Comparison of ENCODE assay signal across 14 cellular contexts in genomic region chr17:16979237-16979823, GRCh38. TPM values are rescaled to one million over a fixed set of nuclear protein-coding genes. Genes with fewer than 3 reads are reported as not detected.
A peak's percentile ranks its signal among the peaks of the same experiment; 100 is the strongest.
DNase-seq lines count a peak whose midpoint lies in the region; ATAC-seq, FAIRE-seq and TF ChIP-seq lines count a peak whose summit lies in the region.
"Not testable (repeated sequence)": the region's sequence is repeated elsewhere in the genome, so short reads cannot be mapped to it uniquely, and the experiment has no call there.
"Had no signal": no experiment of that assay in that cellular context is flagged by ENCODE, and none has a peak within 500 bp of the region (broad histone marks: within the 10 kb centered on the region; RNA-seq: fewer than 3 reads in every experiment).

No MANE protein-coding gene starts in this region.

- not testable (repeated sequence) for H3K4me3 ChIP-seq in MM.1S (ENCODE audit: low read length); OCI-LY7 (ENCODE audit: low read depth, low read length, poor library complexity, severe bottlenecking); GM12878

- CTCF ChIA-PET in OCI-LY7 (lab: Charles Lee; ENCODE audit: unreplicated experiment) = interaction anchor here (2.0 kb wide), 1 partner anchor 9 kb away, joined by 4 read pairs; no protein-coding TSS in a partner anchor
- CTCF ChIA-PET in GM12878 (lab: Yijun Ruan, JAX) = interaction anchor here (6.4 to 19.5 kb wide), 2 partner anchors 11 to 13 kb away, joined by 72 to 361 read pairs; no protein-coding TSS in a partner anchor

- not testable (repeated sequence) for TF ChIP-seq RAD21 in GM12878 (IDR thresholded peaks at IDR 0.05; ENCODE audit: insufficient read depth, low read depth, low read length)

- not testable (repeated sequence) for H3K9me3 Mint-ChIP-seq in stimulated activated naive B cell treated with anti-CD40 and anti-IgM and Interleukin-4, amounts not matched to agents 10 μg/mL and 1 μg/mL and 100 μg/mL, for 72 hours

- RAD21 ChIA-PET in GM12878 (lab: Charles Lee; ENCODE audit: unreplicated experiment) = interaction anchor here (22.6 to 30.7 kb wide), 2 partner anchors 5 to 12 kb away, joined by 913 read pairs; partner anchors contain the start of gene TNFRSF13B

- H3K36me3 ChIP-seq in MM.1S (replicated peaks; ENCODE audit: insufficient read depth, low read length); OCI-LY7 (ENCODE audit: insufficient read depth, low read length); GM12878 (ENCODE audit: control insufficient read depth in 2 of 2, insufficient read depth in 2 of 2, low read length in 1 of 2): not testable (repeated sequence)

- intact Hi-C loops in OCI-LY7 (cut with micrococcal nuclease; ENCODE audit: unreplicated experiment); GM12878 (cut with micrococcal nuclease; ENCODE audit: unreplicated experiment): not testable (repeated sequence)

- TF ChIP-seq POLR2A in GM12878 (IDR thresholded peaks at IDR 0.05; ENCODE audit: low read depth, low read length) = not testable (repeated sequence)

- peak overlapping the region; percentile 82; the same call in 1 of the 2 replicates for H3K27ac ChIP-seq in MM.1S (ENCODE audit: low read length)
- not testable (repeated sequence) for H3K27ac ChIP-seq in OCI-LY7 (ENCODE audit: low read depth, low read length, poor library complexity, severe bottlenecking)
- peak overlapping the region; percentile 92 for H3K27ac ChIP-seq in GM12878 (ENCODE audit: control insufficient read depth, insufficient read depth)

- 1% methylated on average over 6 of the region's 6 CpGs for WGBS in GM12878 (ENCODE audit: insufficient coverage, insufficient replicate concordance, low lambda C conversion rate, missing lambda C conversion rate)

- H2AFZ ChIP-seq in MM.1S (ENCODE audit: low read length); OCI-LY7 (ENCODE audit: low read length); GM12878 (ENCODE audit: control insufficient read depth, low read depth, low read length): not testable (repeated sequence)

- peak; percentile 96 for FAIRE-seq in GM18507 (lab: Jason Lieb, UNC)
- not testable (repeated sequence) for FAIRE-seq in GM12878 (lab: Jason Lieb, UNC)

- not testable (repeated sequence) for TF ChIP-seq CTCF in MM.1S (IDR thresholded peaks at IDR 0.05; ENCODE audit: low read length); OCI-LY7 (conservative IDR thresholded peaks at IDR 0.05; ENCODE audit: low read length); GM12878 (IDR thresholded peaks at IDR 0.05 in 2 of 3, conservative IDR thresholded peaks at IDR 0.05 in 1 of 3; ENCODE audit: control insufficient read depth in 2 of 3, extremely low read depth in 1 of 3, insufficient read depth in 1 of 3, low read depth in 3 of 3, low read length in 3 of 3)

- not testable (repeated sequence) for H3K27me3 ChIP-seq in MM.1S (replicated peaks; ENCODE audit: insufficient read depth, low read length); GM12878 (replicated peaks in 1 of 2; ENCODE audit: control insufficient read depth in 2 of 2, insufficient read depth in 2 of 2, low read length in 1 of 2)

- BruUV-seq in OCI-LY7 (replicated peaks; lab: Mats Ljungman, UMichigan); GM12878 (replicated peaks; lab: Mats Ljungman, UMichigan): not testable (repeated sequence)

- H3K4me1 Mint-ChIP-seq in stimulated activated naive B cell treated with anti-CD40 and anti-IgM and Interleukin-4, amounts not matched to agents 10 μg/mL and 1 μg/mL and 100 μg/mL, for 72 hours = peaks cover 61 to 92% of the 10 kb centered on the region in 2 donors

- H3F3A ChIP-seq in MM.1S (ENCODE audit: insufficient read depth, low read length) = peaks cover 46% of the 10 kb centered on the region

- H3K36me3 Mint-ChIP-seq in stimulated activated naive B cell treated with anti-CD40 and anti-IgM and Interleukin-4, amounts not matched to agents 10 μg/mL and 1 μg/mL and 100 μg/mL, for 72 hours = peaks cover 3 to 13% of the 10 kb centered on the region in 2 donors

- H3K4me1 ChIP-seq in MM.1S (ENCODE audit: low read length) (peaks cover 52% of the 10 kb centered on the region), OCI-LY7 (ENCODE audit: insufficient read depth, low read length, poor library complexity, severe bottlenecking) (peaks cover 79% of the 10 kb centered on the region), GM12878 (ENCODE audit: control insufficient read depth, insufficient read depth, low read length) (peaks cover 73% of the 10 kb centered on the region)

- peak; percentile 31 for ATAC-seq in HG02678 (IDR thresholded peaks at IDR 0.05; ENCODE audit: unreplicated experiment)
- ATAC-seq in GM12878 = peak; percentile 14
- ATAC-seq in stimulated activated naive B cell treated with anti-CD40 and anti-IgM and Interleukin-4, amounts not matched to agents 10 μg/mL and 1 μg/mL and 100 μg/mL, for 72 hours (replicated peaks) = not testable (repeated sequence)

- H3K27ac Mint-ChIP-seq in stimulated activated naive B cell treated with anti-CD40 and anti-IgM and Interleukin-4, amounts not matched to agents 10 μg/mL and 1 μg/mL and 100 μg/mL, for 72 hours = peak overlapping the region; percentile 63

- peak in 1 of 2 experiments; percentile 7; a peak in 1 of 4 replicates for TF ChIP-seq EP300 in GM12878 (IDR thresholded peaks at IDR 0.05; ENCODE audit: borderline replicate concordance in 1 of 2, control insufficient read depth in 1 of 2, low read depth in 2 of 2, low read length in 2 of 2)

- in situ Hi-C loops in GM12878 (cut with MboI) = loop anchor here (25.0 kb wide), 1 partner anchor 1933 kb away; no protein-coding TSS in a partner anchor

- not testable (repeated sequence) for H3K9me3 ChIP-seq in MM.1S (replicated peaks; ENCODE audit: insufficient read depth, low read length); OCI-LY7 (ENCODE audit: low read length); GM12878 (replicated peaks; ENCODE audit: control insufficient read depth, insufficient read depth, low read length)

- POLR2A ChIA-PET in OCI-LY7 (lab: Charles Lee) (interaction anchor here (0.5 to 6.9 kb wide), 3 partner anchors 9 to 336 kb away, joined by 4 to 65 read pairs (median 5); no protein-coding TSS in a partner anchor), GM12878 (lab: Charles Lee) (interaction anchor here (19.7 to 21.9 kb wide), 2 partner anchors 5 to 8 kb away, joined by 656 read pairs; partner anchors contain the start of gene TNFRSF13B)

- not testable (repeated sequence) for H3K9me2 ChIP-seq in MM.1S (replicated peaks; ENCODE audit: insufficient read depth, low read length); OCI-LY7 (ENCODE audit: insufficient read depth, low read length)

- H3K27me3 Mint-ChIP-seq in stimulated activated naive B cell treated with anti-CD40 and anti-IgM and Interleukin-4, amounts not matched to agents 10 μg/mL and 1 μg/mL and 100 μg/mL, for 72 hours = not testable (repeated sequence)

- H4K20me1 ChIP-seq in MM.1S (ENCODE audit: insufficient read depth, low read length); OCI-LY7 (ENCODE audit: insufficient read depth, low read length); GM12878 (ENCODE audit: control insufficient read depth, insufficient read depth): not testable (repeated sequence)

- peak overlapping the region in 1 of 2 donors; percentile 7 for H3K4me3 Mint-ChIP-seq in stimulated activated naive B cell treated with anti-CD40 and anti-IgM and Interleukin-4, amounts not matched to agents 10 μg/mL and 1 μg/mL and 100 μg/mL, for 72 hours

- H3K79me2 ChIP-seq in MM.1S (ENCODE audit: low read length) (peaks cover 14% of the 10 kb centered on the region), GM12878 (ENCODE audit: control insufficient read depth, insufficient read depth, low read length) (peaks cover 18% of the 10 kb centered on the region)
- not testable (repeated sequence) for H3K79me2 ChIP-seq in OCI-LY7 (ENCODE audit: insufficient read depth, low read depth, low read length)

- H3K9ac ChIP-seq in MM.1S (ENCODE audit: low read length) (peak overlapping the region; percentile 30), GM12878 (ENCODE audit: control insufficient read depth, insufficient read depth, low read length) (peak overlapping the region; percentile 27)

- SMC1A ChIA-PET in GM12878 (lab: Charles Lee; ENCODE audit: uncharacterized antibody, unreplicated experiment) = interaction anchor here (0.5 to 21.7 kb wide), 8 partner anchors 5 to 332 kb away, joined by 3 to 812 read pairs (median 4); partner anchors contain the start of gene TNFRSF13B

- peak overlapping the region; percentile 36 for H3K4me2 ChIP-seq in MM.1S (ENCODE audit: low read depth, low read length)
- H3K4me2 ChIP-seq in OCI-LY7 (ENCODE audit: low read length) = peak overlapping the region; percentile 73
- peak overlapping the region; percentile 91 for H3K4me2 ChIP-seq in GM12878 (ENCODE audit: control insufficient read depth, insufficient read depth)

- peak; percentile 62 for DNase-seq in EL
- DNase-seq in GM18507 (ENCODE audit: extremely low spot score, insufficient read length, low read depth); OCI-LY7 (ENCODE audit: low spot score); stimulated activated naive B cell treated with anti-CD40 and anti-IgM and Interleukin-4, amounts not matched to agents 10 μg/mL and 1 μg/mL and 100 μg/mL, for 72 hours: not testable (repeated sequence)
- DNase-seq in MM.1S = peak; percentile 86
- DNase-seq in GM12878 (ENCODE audit: low read depth, low spot score) = peak; percentile 81
- peak; percentile 45 for DNase-seq in myocyte (ENCODE audit: low read depth)

RNA-seq across cellular contexts. Expression of gene TNFRSF13B, which starts 7.4 kb away (rescaled TPM):
- 15.5 and 19.3 TPM in 2 replicates for total RNA-seq in OCI-LY7 (2014; rRNA removed; shearing (Covaris generic))
- total RNA-seq in OCI-LY7 (2022) (5.7 and 7.5 TPM in 2 replicates), GM12878 (2014; rRNA removed) (101 and 116 TPM in 2 replicates), GM12878 (2014; rRNA removed; fragmentation: Illumina TruSeq; extraction: Trizol) (50.4 and 53.0 TPM in 2 replicates), GM12878 (2021) (160 and 161 TPM in 2 replicates), myocyte (not detected in 2 replicates)
- total RNA-seq in GM12878 (2013; cell fraction: nucleolus; rRNA removed) = 353 and 380 TPM in 2 replicates
- polyA plus RNA-seq in GM12878 (2011; ENCODE audit: low read depth) = 102 TPM
- polyA plus RNA-seq in GM12878 (2011; rRNA removed) (45.9 and 91.3 TPM in 2 replicates), GM12878 (2014; fragmentation: Illumina TruSeq; extraction: Trizol) (53.0 and 141 TPM in 2 replicates), GM12878 (2014; fragmentation: Nextera tagmentation; extraction: Ambion mirVana) (10 to 100 TPM; 15.5 to 23.1 TPM), GM12878 (2014; rRNA removed) (231 and 255 TPM in 2 replicates), GM12878 (2016; fragmentation: Nextera tagmentation; extraction: Ambion mirVana) (100 to 1,000 TPM; 121 to 139 TPM)
- 124 and 142 TPM in 2 replicates for polyA plus RNA-seq in GM12878 (2011; cell fraction: cytosol; rRNA removed)
- polyA plus RNA-seq in GM12878 (2011; cell fraction: nucleus; rRNA removed) = 234 and 258 TPM in 2 replicates
- polyA plus RNA-seq in GM12878 (2012) = 237 and 313 TPM in 2 replicates
- polyA minus RNA-seq in GM12878 (2011; rRNA and poly(A)+ RNA removed) = 123 and 202 TPM in 2 replicates
- 45.4 TPM in 2 replicates for polyA minus RNA-seq in GM12878 (2011; cell fraction: cytosol; rRNA and poly(A)+ RNA removed)
- 141 and 184 TPM in 2 replicates for polyA minus RNA-seq in GM12878 (2011; cell fraction: nucleus; rRNA and poly(A)+ RNA removed)
- polyA plus RNA-seq in myocyte (2012) = not detected
- total RNA-seq: CD8-positive, alpha-beta memory T cell; GM23338; HFFc6; LHCN-M2; MCF 10A had no signal
- polyA plus RNA-seq: A549; CD8-positive, alpha-beta memory T cell had no signal

Comparison
In these comparisons a context has a peak if more than half of its experiments do, and no peak if none do; other contexts are left out.
1. H3K4me2 ChIP-seq: peak in every context shown above with its lines; median percentile 91 in GM12878; 73 in OCI-LY7; 36 in MM.1S.